In genomic region chr12:10368206-10369171, GRCh38 we compare ENCODE assay signal across 16 cellular contexts. TPM values are rescaled to one million over a fixed set of nuclear protein-coding genes. Genes with fewer than 3 reads are reported as not detected.
A peak's percentile ranks its signal among the peaks of the same experiment; 100 is the strongest.
DNase-seq lines count a peak whose midpoint lies in the region; ATAC-seq and TF ChIP-seq lines count a peak whose summit lies in the region.
"Had no signal": no experiment of that assay in that cellular context is flagged by ENCODE, and none has a peak within 500 bp of the region (broad histone marks: within the 10 kb centered on the region; RNA-seq: fewer than 3 reads in every experiment).

No MANE protein-coding gene starts in this region.

- 85 to 86% methylated on average over 10 of the region's 10 CpGs for WGBS in thyroid gland, 2 donors
- 48 to 82% (median 72%) methylated on average over 10 of the region's 10 CpGs for WGBS in adrenal gland, 4 donors

- H3K36me3 ChIP-seq in thyroid gland (no peaks in the 10 kb centered on the region), adrenal gland (replicated peaks in 1 of 2) (no peaks in the 10 kb centered on the region)
- H3K36me3 ChIP-seq: SJCRH30 had no signal

- H3K27me3 Mint-ChIP-seq in activated CD8-positive, alpha-beta memory T cell treated with anti-CD3 and anti-CD28 coated beads, Interleukin-2, amount 10 ng/mL, durations not matched to agents 7 days and 5 days: no peaks in the 10 kb centered on the region

- intact Hi-C loops in thyroid gland (cut with DNase I) (no loop called here), adrenal gland (cut with DNase I) (no loop called here)

- H3K4me3 ChIP-seq in cardiac fibroblast (replicated peaks in 1 of 2; ENCODE audit: low read depth in 2 of 2, low read length in 2 of 2) (no peak overlapping the region), thyroid gland (replicated peaks in 1 of 3) (no peak overlapping the region), adrenal gland (no peak overlapping the region)
- H3K4me3 ChIP-seq: SJCRH30 had no signal

- no peak for ATAC-seq in activated CD8-positive, alpha-beta memory T cell treated with anti-CD3 and anti-CD28 coated beads, Interleukin-2, amount 10 ng/mL, durations not matched to agents 7 days and 5 days

- H3K27me3 ChIP-seq in thyroid gland (no peaks in the 10 kb centered on the region), adrenal gland (no peaks in the 10 kb centered on the region)
- H3K27me3 ChIP-seq: SJCRH30 had no signal

- CTCF ChIA-PET in activated CD8-positive, alpha-beta memory T cell treated with anti-CD3 and anti-CD28 coated beads, Interleukin-2, amount 10 ng/mL, durations not matched to agents 7 days and 5 days (lab: Charles Lee): interaction anchor here (1.9 kb wide), 1 partner anchor 29 kb away, joined by 6 read pairs; no protein-coding TSS in a partner anchor

- H3K36me3 Mint-ChIP-seq in activated CD8-positive, alpha-beta memory T cell treated with anti-CD3 and anti-CD28 coated beads, Interleukin-2, amount 10 ng/mL, durations not matched to agents 7 days and 5 days: peaks cover 58% of the 10 kb centered on the region

- H3K4me1 ChIP-seq in thyroid gland (peaks cover 13 to 20% of the 10 kb centered on the region in 2 donors), adrenal gland (replicated peaks in 1 of 2) (peaks cover 16 to 33% of the 10 kb centered on the region in 2 donors)

- DNase-seq in activated CD8-positive, alpha-beta memory T cell treated with anti-CD3 and anti-CD28 coated beads, Interleukin-2, amount 10 ng/mL, durations not matched to agents 7 days and 5 days: no peak
- DNase-seq in activated CD8-positive, alpha-beta memory T cell treated with anti-CD3 and anti-CD28 coated beads, Interleukin-2, amount 50 U/mL, for 4 hours: no peak
- DNase-seq in cardiac fibroblast (ENCODE audit: low read depth in 2 of 2) (peak; percentile 5 to 27), midbrain (lab: John Stamatoyannopoulos, UW) (peak; percentile 25), superior temporal gyrus (ENCODE audit: extremely low spot score) (peak; percentile 52), thyroid gland (no peak), adrenal gland (no peak)
- DNase-seq in stimulated activated CD4-positive, alpha-beta T cell treated with anti-CD3 and anti-CD28 coated beads, Interleukin-1b, Interleukin-23, amount 100 ng/mL, for 48 hours: no peak
- DNase-seq: dermis blood vessel endothelial cell; NCI-H2029 treated with DMSO at 0.1 percent for 48 hours; NCI-H748 treated with DMSO at 0.1 percent for 48 hours; SJCRH30; stimulated activated CD4-positive, alpha-beta T cell treated with anti-CD3 and anti-CD28 coated beads, Interleukin-4, amount 100 ng/mL, for 4 hours; stimulated activated naive CD4-positive, alpha-beta T cell treated with Interleukin-2 at 50 U/mL for 16 hours had no signal

- peaks cover 58% of the 10 kb centered on the region for H3K4me1 Mint-ChIP-seq in activated CD8-positive, alpha-beta memory T cell treated with anti-CD3 and anti-CD28 coated beads, Interleukin-2, amount 10 ng/mL, durations not matched to agents 7 days and 5 days

- peak overlapping the region; percentile 82 for H3K27ac Mint-ChIP-seq in activated CD8-positive, alpha-beta memory T cell treated with anti-CD3 and anti-CD28 coated beads, Interleukin-2, amount 10 ng/mL, durations not matched to agents 7 days and 5 days

- TF ChIP-seq CTCF in cardiac fibroblast (IDR thresholded peaks at IDR 0.05; ENCODE audit: low read depth, low read length) (no peak), thyroid gland (IDR thresholded peaks at IDR 0.05) (no peak), adrenal gland (IDR thresholded peaks at IDR 0.05) (no peak)

- peaks cover 4% of the 10 kb centered on the region for H3K9me3 Mint-ChIP-seq in activated CD8-positive, alpha-beta memory T cell treated with anti-CD3 and anti-CD28 coated beads, Interleukin-2, amount 10 ng/mL, durations not matched to agents 7 days and 5 days (ENCODE audit: low read depth)

- H3K27ac ChIP-seq in thyroid gland: no peak overlapping the region
- peak overlapping the region in 2 of 5 donors; percentile 34 to 55 for H3K27ac ChIP-seq in adrenal gland
- H3K27ac ChIP-seq: SJCRH30 had no signal

- peak overlapping the region; percentile 69 for H3K4me3 Mint-ChIP-seq in activated CD8-positive, alpha-beta memory T cell treated with anti-CD3 and anti-CD28 coated beads, Interleukin-2, amount 10 ng/mL, durations not matched to agents 7 days and 5 days

- TF ChIP-seq POLR2A in thyroid gland (IDR thresholded peaks at IDR 0.05): no peak
- TF ChIP-seq POLR2A in adrenal gland (IDR thresholded peaks at IDR 0.05): no peak

- H3K9me3 ChIP-seq in thyroid gland (no peaks in the 10 kb centered on the region), adrenal gland (replicated peaks in 1 of 3) (no peaks in the 10 kb centered on the region)
- H3K9me3 ChIP-seq: SJCRH30 had no signal

RNA-seq across cellular contexts. Expression of gene KLRK1, which starts 21.4 kb away (rescaled TPM):
- 100 to 1,000 TPM; 135 to 195 TPM for total RNA-seq in activated CD8-positive, alpha-beta memory T cell treated with anti-CD3 and anti-CD28 coated beads, Interleukin-2, amount 10 ng/mL, durations not matched to agents 7 days and 5 days
- total RNA-seq in thyroid gland: 1 to 10 TPM; 1.1 to 6.4 (median 3.8) TPM
- 1 to 10 TPM in 3 of 8 donors, under 1 TPM in 3, not detected in 2; 0.25 to 5.2 (median 1.0) TPM for total RNA-seq in adrenal gland
- polyA plus RNA-seq in adrenal gland: 1 to 10 TPM; 1.5 to 2.4 (median 2.4) TPM
- total RNA-seq: dermis blood vessel endothelial cell, pulmonary artery endothelial cell, SJCRH30 had no signal

RNA-seq across cellular contexts. Expression of gene KLRC4, which starts 41.1 kb away (rescaled TPM):
- total RNA-seq in activated CD8-positive, alpha-beta memory T cell treated with anti-CD3 and anti-CD28 coated beads, Interleukin-2, amount 10 ng/mL, durations not matched to agents 7 days and 5 days: 10 to 100 TPM; 29.2 to 33.7 TPM
- total RNA-seq in thyroid gland: 1 to 10 TPM in 1 of 4 donors, not detected in 3; 2.4 TPM
- not detected for total RNA-seq in adrenal gland
- under 1 TPM in 1 of 3 donors, not detected in 2; 0.22 TPM for polyA plus RNA-seq in adrenal gland
- total RNA-seq: dermis blood vessel endothelial cell, HT-29, pulmonary artery endothelial cell, SJCRH30 had no signal

RNA-seq across cellular contexts. Expression of gene KLRC3, which starts 51.9 kb away (rescaled TPM):
- 1 to 10 TPM; 6.2 to 9.9 TPM for total RNA-seq in activated CD8-positive, alpha-beta memory T cell treated with anti-CD3 and anti-CD28 coated beads, Interleukin-2, amount 10 ng/mL, durations not matched to agents 7 days and 5 days
- total RNA-seq in thyroid gland (not detected), adrenal gland (not detected)
- polyA plus RNA-seq in adrenal gland: under 1 TPM in 1 of 3 donors, not detected in 2; 0.26 TPM
- total RNA-seq: dermis blood vessel endothelial cell, pulmonary artery endothelial cell, SJCRH30 had no signal

Comparison
In these comparisons a context has a peak if more than half of its experiments do, and no peak if none do; other contexts are left out.
1. DNase-seq: peak in cardiac fibroblast (2 of 2), midbrain (single experiment) and superior temporal gyrus (single experiment); none in activated CD8-positive, alpha-beta memory T cell treated with anti-CD3 and anti-CD28 coated beads, Interleukin-2, amount 10 ng/mL, durations not matched to agents 7 days and 5 days (single experiment), activated CD8-positive, alpha-beta memory T cell treated with anti-CD3 and anti-CD28 coated beads, Interleukin-2, amount 50 U/mL, for 4 hours (single experiment), thyroid gland (0 of 2), adrenal gland (0 of 7) and stimulated activated CD4-positive, alpha-beta T cell treated with anti-CD3 and anti-CD28 coated beads, Interleukin-1b, Interleukin-23, amount 100 ng/mL, for 48 hours (single experiment).
2. RNA of gene KLRK1, which starts 21.4 kb away (total RNA-seq): 135 to 195 TPM in activated CD8-positive, alpha-beta memory T cell treated with anti-CD3 and anti-CD28 coated beads, Interleukin-2, amount 10 ng/mL, durations not matched to agents 7 days and 5 days; 1.1 to 6.4 TPM in thyroid gland and 0.25 to 5.2 TPM in adrenal gland; every median in the first group is over 10 times any median in the second.
3. RNA of gene KLRC4, which starts 41.1 kb away (total RNA-seq): 29.2 to 33.7 TPM in activated CD8-positive, alpha-beta memory T cell treated with anti-CD3 and anti-CD28 coated beads, Interleukin-2, amount 10 ng/mL, durations not matched to agents 7 days and 5 days; 2.4 TPM in thyroid gland and not detected in adrenal gland; every median in the first group is over 4 times any median in the second.
4. RNA of gene KLRC3, which starts 51.9 kb away (total RNA-seq): 6.2 to 9.9 TPM in activated CD8-positive, alpha-beta memory T cell treated with anti-CD3 and anti-CD28 coated beads, Interleukin-2, amount 10 ng/mL, durations not matched to agents 7 days and 5 days; not detected in thyroid gland and not detected in adrenal gland; every median in the first group is over 4 times any median in the second.